In genomic region chr12:106580671-106581508, GRCh38 we compare ENCODE assay signal across 1 cellular context.
TF ChIP-seq lines count a peak whose summit lies in the region.

No MANE protein-coding gene starts in this region.

TF ChIP-seq in A549, 52 proteins besides CTCF, POLR2A, EP300 and RAD21 (continued from another document):
- TF ChIP-seq MAX (IDR thresholded peaks at IDR 0.05) (no peak), FOSB (CRISPR knock-in tag; IDR thresholded peaks at IDR 0.05) (no peak)
